Comparison of ENCODE assay signal across 3 cellular contexts in genomic region chr6:43740321-43740960, GRCh38.
TF ChIP-seq lines count a peak whose summit lies in the region.

No MANE protein-coding gene starts in this region.

TF ChIP-seq in SK-N-SH, 30 proteins besides CTCF, POLR2A, EP300 and RAD21:
- TF ChIP-seq, protein P1, sequence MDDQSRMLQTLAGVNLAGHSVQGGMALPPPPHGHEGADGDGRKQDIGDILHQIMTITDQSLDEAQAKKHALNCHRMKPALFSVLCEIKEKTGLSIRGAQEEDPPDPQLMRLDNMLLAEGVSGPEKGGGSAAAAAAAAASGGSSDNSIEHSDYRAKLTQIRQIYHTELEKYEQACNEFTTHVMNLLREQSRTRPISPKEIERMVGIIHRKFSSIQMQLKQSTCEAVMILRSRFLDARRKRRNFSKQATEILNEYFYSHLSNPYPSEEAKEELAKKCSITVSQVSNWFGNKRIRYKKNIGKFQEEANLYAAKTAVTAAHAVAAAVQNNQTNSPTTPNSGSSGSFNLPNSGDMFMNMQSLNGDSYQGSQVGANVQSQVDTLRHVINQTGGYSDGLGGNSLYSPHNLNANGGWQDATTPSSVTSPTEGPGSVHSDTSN (IDR thresholded peaks at IDR 0.05): no peak
- TF ChIP-seq YY1 (IDR thresholded peaks at IDR 0.05; ENCODE audit: low read depth): no peak
- no peak for TF ChIP-seq RFX5 (IDR thresholded peaks at IDR 0.05; ENCODE audit: low read length)
- TF ChIP-seq SIN3A (IDR thresholded peaks at IDR 0.05; ENCODE audit: borderline replicate concordance, low read depth, low read length): no peak
- no peak for TF ChIP-seq CHD2 (IDR thresholded peaks at IDR 0.05; ENCODE audit: low read length, partially characterized antibody)
- no peak for TF ChIP-seq GABPA (IDR thresholded peaks at IDR 0.05; ENCODE audit: low read depth)
- TF ChIP-seq FOXJ3 (CRISPR knock-in tag; IDR thresholded peaks at IDR 0.05): no peak
- TF ChIP-seq RXRA (IDR thresholded peaks at IDR 0.05; ENCODE audit: borderline replicate concordance, low read depth): no peak
- TF ChIP-seq JUND (IDR thresholded peaks at IDR 0.05): no peak
- no peak for TF ChIP-seq NRF1 (IDR thresholded peaks at IDR 0.05; ENCODE audit: low read depth, low read length)
- no peak for TF ChIP-seq RCOR1 (IDR thresholded peaks at IDR 0.05; ENCODE audit: low read length)
- TF ChIP-seq FOXM1 (IDR thresholded peaks at IDR 0.05; ENCODE audit: low read depth): no peak
- TF ChIP-seq, protein P2, sequence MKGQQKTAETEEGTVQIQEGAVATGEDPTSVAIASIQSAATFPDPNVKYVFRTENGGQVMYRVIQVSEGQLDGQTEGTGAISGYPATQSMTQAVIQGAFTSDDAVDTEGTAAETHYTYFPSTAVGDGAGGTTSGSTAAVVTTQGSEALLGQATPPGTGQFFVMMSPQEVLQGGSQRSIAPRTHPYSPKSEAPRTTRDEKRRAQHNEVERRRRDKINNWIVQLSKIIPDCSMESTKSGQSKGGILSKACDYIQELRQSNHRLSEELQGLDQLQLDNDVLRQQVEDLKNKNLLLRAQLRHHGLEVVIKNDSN (IDR thresholded peaks at IDR 0.05; ENCODE audit: borderline replicate concordance, low read depth): no peak
- TF ChIP-seq ELF1 (IDR thresholded peaks at IDR 0.05): no peak
- no peak for TF ChIP-seq FOSL2 (IDR thresholded peaks at IDR 0.05; ENCODE audit: borderline replicate concordance, low read depth)
- no peak for TF ChIP-seq MXI1 (IDR thresholded peaks at IDR 0.05; ENCODE audit: low read depth, low read length)
- TF ChIP-seq, protein P3, sequence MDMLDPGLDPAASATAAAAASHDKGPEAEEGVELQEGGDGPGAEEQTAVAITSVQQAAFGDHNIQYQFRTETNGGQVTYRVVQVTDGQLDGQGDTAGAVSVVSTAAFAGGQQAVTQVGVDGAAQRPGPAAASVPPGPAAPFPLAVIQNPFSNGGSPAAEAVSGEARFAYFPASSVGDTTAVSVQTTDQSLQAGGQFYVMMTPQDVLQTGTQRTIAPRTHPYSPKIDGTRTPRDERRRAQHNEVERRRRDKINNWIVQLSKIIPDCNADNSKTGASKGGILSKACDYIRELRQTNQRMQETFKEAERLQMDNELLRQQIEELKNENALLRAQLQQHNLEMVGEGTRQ (IDR thresholded peaks at IDR 0.05; ENCODE audit: borderline replicate concordance, low read depth, low read length): no peak
- TF ChIP-seq, protein P4, sequence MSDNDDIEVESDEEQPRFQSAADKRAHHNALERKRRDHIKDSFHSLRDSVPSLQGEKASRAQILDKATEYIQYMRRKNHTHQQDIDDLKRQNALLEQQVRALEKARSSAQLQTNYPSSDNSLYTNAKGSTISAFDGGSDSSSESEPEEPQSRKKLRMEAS (IDR thresholded peaks at IDR 0.05; ENCODE audit: low read depth): no peak

TF ChIP-seq in SK-N-SH treated with all-trans-retinoic acid at 6 μM for 48 hours, 23 proteins besides CTCF, POLR2A, EP300 and RAD21 (continues in another document):
- TF ChIP-seq, protein P5, sequence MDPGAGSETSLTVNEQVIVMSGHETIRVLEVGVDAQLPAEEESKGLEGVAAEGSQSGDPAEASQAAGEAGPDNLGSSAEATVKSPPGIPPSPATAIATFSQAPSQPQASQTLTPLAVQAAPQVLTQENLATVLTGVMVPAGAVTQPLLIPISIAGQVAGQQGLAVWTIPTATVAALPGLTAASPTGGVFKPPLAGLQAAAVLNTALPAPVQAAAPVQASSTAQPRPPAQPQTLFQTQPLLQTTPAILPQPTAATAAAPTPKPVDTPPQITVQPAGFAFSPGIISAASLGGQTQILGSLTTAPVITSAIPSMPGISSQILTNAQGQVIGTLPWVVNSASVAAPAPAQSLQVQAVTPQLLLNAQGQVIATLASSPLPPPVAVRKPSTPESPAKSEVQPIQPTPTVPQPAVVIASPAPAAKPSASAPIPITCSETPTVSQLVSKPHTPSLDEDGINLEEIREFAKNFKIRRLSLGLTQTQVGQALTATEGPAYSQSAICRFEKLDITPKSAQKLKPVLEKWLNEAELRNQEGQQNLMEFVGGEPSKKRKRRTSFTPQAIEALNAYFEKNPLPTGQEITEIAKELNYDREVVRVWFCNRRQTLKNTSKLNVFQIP (CRISPR knock-in tag; IDR thresholded peaks at IDR 0.05; ENCODE audit: borderline replicate concordance, low read depth): no peak
- TF ChIP-seq CSDC2 (CRISPR knock-in tag; IDR thresholded peaks at IDR 0.05): no peak
- no peak for TF ChIP-seq TCF4 (CRISPR knock-in tag; IDR thresholded peaks at IDR 0.05; ENCODE audit: borderline replicate concordance)
- TF ChIP-seq SNAI2 (CRISPR knock-in tag; IDR thresholded peaks at IDR 0.05): no peak
- no peak for TF ChIP-seq OSR1 (CRISPR knock-in tag; IDR thresholded peaks at IDR 0.05)
- no peak for TF ChIP-seq ZC3H10 (CRISPR knock-in tag; IDR thresholded peaks at IDR 0.05)
- no peak for TF ChIP-seq TOX (CRISPR knock-in tag; IDR thresholded peaks at IDR 0.05; ENCODE audit: borderline replicate concordance)
- no peak for TF ChIP-seq ZNF565 (CRISPR knock-in tag; conservative IDR thresholded peaks at IDR 0.05; ENCODE audit: low read depth)
- TF ChIP-seq BACH2 (CRISPR knock-in tag; IDR thresholded peaks at IDR 0.05; ENCODE audit: borderline replicate concordance): no peak
- no peak for TF ChIP-seq ZNF8 (CRISPR knock-in tag; IDR thresholded peaks at IDR 0.05)
- no peak for TF ChIP-seq ESRRG (CRISPR knock-in tag; IDR thresholded peaks at IDR 0.05)
- TF ChIP-seq CSRNP3 (CRISPR knock-in tag; IDR thresholded peaks at IDR 0.05): no peak
- TF ChIP-seq, protein P6, sequence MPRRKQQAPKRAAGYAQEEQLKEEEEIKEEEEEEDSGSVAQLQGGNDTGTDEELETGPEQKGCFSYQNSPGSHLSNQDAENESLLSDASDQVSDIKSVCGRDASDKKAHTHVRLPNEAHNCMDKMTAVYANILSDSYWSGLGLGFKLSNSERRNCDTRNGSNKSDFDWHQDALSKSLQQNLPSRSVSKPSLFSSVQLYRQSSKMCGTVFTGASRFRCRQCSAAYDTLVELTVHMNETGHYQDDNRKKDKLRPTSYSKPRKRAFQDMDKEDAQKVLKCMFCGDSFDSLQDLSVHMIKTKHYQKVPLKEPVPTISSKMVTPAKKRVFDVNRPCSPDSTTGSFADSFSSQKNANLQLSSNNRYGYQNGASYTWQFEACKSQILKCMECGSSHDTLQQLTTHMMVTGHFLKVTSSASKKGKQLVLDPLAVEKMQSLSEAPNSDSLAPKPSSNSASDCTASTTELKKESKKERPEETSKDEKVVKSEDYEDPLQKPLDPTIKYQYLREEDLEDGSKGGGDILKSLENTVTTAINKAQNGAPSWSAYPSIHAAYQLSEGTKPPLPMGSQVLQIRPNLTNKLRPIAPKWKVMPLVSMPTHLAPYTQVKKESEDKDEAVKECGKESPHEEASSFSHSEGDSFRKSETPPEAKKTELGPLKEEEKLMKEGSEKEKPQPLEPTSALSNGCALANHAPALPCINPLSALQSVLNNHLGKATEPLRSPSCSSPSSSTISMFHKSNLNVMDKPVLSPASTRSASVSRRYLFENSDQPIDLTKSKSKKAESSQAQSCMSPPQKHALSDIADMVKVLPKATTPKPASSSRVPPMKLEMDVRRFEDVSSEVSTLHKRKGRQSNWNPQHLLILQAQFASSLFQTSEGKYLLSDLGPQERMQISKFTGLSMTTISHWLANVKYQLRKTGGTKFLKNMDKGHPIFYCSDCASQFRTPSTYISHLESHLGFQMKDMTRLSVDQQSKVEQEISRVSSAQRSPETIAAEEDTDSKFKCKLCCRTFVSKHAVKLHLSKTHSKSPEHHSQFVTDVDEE (CRISPR knock-in tag; IDR thresholded peaks at IDR 0.05): no peak
- TF ChIP-seq PPARA (CRISPR knock-in tag; IDR thresholded peaks at IDR 0.05; ENCODE audit: borderline replicate concordance): no peak
- TF ChIP-seq RARB (CRISPR knock-in tag; IDR thresholded peaks at IDR 0.05): no peak

TF ChIP-seq in GM12878, 131 proteins besides CTCF, POLR2A, EP300 and RAD21:
- TF ChIP-seq FOXM1 (IDR thresholded peaks at IDR 0.05; ENCODE audit: low read depth, low read length) (no peak), IKZF1 (conservative IDR thresholded peaks at IDR 0.05) (0 out of 2 replicates have a peak, but pooled peaks have one; percentile 33), CHD2 (IDR thresholded peaks at IDR 0.05; ENCODE audit: borderline replicate concordance, low read depth, low read length) (no peak)
